In the genomic region with DNA sequence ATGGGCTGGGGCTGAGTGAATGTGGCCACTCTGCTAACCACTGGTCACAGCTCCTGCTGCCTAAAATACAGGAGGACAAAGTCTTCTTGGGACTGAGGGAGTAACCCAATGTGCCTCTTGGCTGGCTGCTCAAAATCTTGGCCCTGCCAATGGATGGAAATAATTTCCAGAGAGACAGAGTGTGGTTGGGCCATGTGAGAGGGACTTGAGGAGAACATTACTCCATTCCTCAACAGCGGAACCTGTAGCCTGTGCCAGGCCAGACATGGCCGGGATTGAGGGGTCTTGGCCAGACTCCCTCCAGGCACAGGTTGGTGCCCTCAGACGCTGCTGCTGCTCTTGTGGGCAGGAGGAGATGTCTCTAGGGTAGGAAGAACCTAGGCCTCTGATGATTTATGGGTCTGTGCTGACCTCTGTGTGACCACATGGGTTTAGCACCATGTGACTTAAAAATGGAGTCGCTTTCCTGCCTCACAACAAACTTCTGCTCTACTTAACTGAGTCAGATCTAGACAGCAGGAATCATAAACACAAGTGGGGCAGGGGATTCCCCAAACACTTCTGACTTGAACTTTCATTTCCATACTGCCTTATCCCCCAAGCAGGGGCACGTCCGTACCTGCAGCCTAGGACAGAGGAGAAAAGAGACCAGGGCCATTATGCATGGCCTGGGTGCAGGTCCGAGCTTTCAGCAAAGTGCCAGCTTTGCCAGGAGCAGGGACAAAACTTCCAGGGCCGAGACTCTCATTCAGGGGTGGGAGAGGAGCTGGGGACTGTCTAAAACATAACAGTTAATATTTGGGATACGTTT, we compare ENCODE assay signal across 8 cellular contexts.
A peak's percentile ranks its signal among the peaks of the same experiment; 100 is the strongest.
DNase-seq lines count a peak whose midpoint lies in the region; ATAC-seq and TF ChIP-seq lines count a peak whose summit lies in the region.

No MANE protein-coding gene starts in this region.

- ATAC-seq in GM18868 (IDR thresholded peaks at IDR 0.05; ENCODE audit: unreplicated experiment) (peak; percentile 88), HG02938 (IDR thresholded peaks at IDR 0.05; ENCODE audit: unreplicated experiment) (peak; percentile 90)

- H3K36me3 ChIP-seq in right atrium auricular region (no peaks in the 10 kb centered on the region), testis (ENCODE audit: low read depth, missing control alignments) (no peaks in the 10 kb centered on the region)

- no peaks in the 10 kb centered on the region for H3K27me3 ChIP-seq in right atrium auricular region
- H3K27me3 ChIP-seq in testis = no peaks in the 10 kb centered on the region

- H3K4me3 ChIP-seq in right atrium auricular region = no peak overlapping the region
- no peak overlapping the region for H3K4me3 ChIP-seq in testis

- peak overlapping the region; percentile 94 to 96 for H3K27ac ChIP-seq in right atrium auricular region
- H3K27ac ChIP-seq in testis = peak overlapping the region; percentile 3 to 31

- intact Hi-C loops in testis (cut with DNase I; ENCODE audit: low total_unique reads) = no loop called here

- 72 to 82% methylated on average over 7 to 9 of the region's 9 CpGs for WGBS in testis, 2 donors

- H3K4me1 ChIP-seq in right atrium auricular region (peaks cover 0 to 97% of the 10 kb centered on the region in 2 donors), testis (peaks cover 48% of the 10 kb centered on the region)

- TF ChIP-seq CTCF in right atrium auricular region (IDR thresholded peaks at IDR 0.05) (no peak), testis (IDR thresholded peaks at IDR 0.05) (no peak)

- H3K9me3 ChIP-seq in right atrium auricular region (no peaks in the 10 kb centered on the region), testis (no peaks in the 10 kb centered on the region)

- peak; percentile 77 for DNase-seq in activated CD8-positive, alpha-beta memory T cell treated with anti-CD3 and anti-CD28 coated beads for 24 hours
- no peak for DNase-seq in right atrium auricular region (ENCODE audit: low spot score)
- DNase-seq in testis = no peak
- no peak for DNase-seq in DMS53 treated with DMSO at 0.1 percent for 48 hours (lab: John Stamatoyannopoulos, UW; ENCODE audit: unreplicated experiment)
- DNase-seq in middle frontal gyrus (ENCODE audit: extremely low spot score, low spot score) = no peak
- DNase-seq in DMS79 treated with DMSO at 0.1 percent for 48 hours (lab: John Stamatoyannopoulos, UW) = no peak

- TF ChIP-seq POLR2A in testis (IDR thresholded peaks at IDR 0.05) = no peak
